ENCODE assay signal across 24 cellular contexts in genomic region chr3:141129049-141130038, GRCh38.
DNase-seq lines count a peak whose midpoint lies in the region; FAIRE-seq and TF ChIP-seq lines count a peak whose summit lies in the region.
"Had no signal": no experiment of that assay in that cellular context is flagged by ENCODE, and none has a peak within 500 bp of the region (broad histone marks: within the 10 kb centered on the region; RNA-seq: fewer than 3 reads in every experiment).

No MANE protein-coding gene starts in this region.

- DNase-seq in DMS 273 treated with DMSO at 0.1 percent for 48 hours (lab: John Stamatoyannopoulos, UW) (peak; percentile 52), NCI-H146 treated with DMSO at 0.1 percent for 48 hours (lab: John Stamatoyannopoulos, UW; ENCODE audit: unreplicated experiment) (peak; percentile 35), bronchial epithelial cell (ENCODE audit: low read depth) (no peak), osteocyte (ENCODE audit: extremely low spot score, unreplicated experiment) (peak; percentile 53), smooth muscle cell (lab: John Stamatoyannopoulos, UW; ENCODE audit: unreplicated experiment) (no peak), GM12892 (ENCODE audit: insufficient read length) (no peak), GM19238 (ENCODE audit: insufficient read length, low spot score) (no peak)
- DNase-seq: activated CD4-positive, alpha-beta memory T cell treated with anti-CD3 and anti-CD28 coated beads, Interleukin-2, amount 10 ng/mL, durations not matched to agents 7 days and 5 days; activated T-cell treated with anti-CD3 and anti-CD28 coated beads, Interleukin-2, amount 50 U/mL, for 4 hours; AML-193; Caco-2; colonic mucosa; HCEC 1CT; hippocampal formation; kidney glomerular epithelial cell; midbrain; MM.1S; stimulated activated CD4-positive, alpha-beta T cell treated with anti-CD3 and anti-CD28 coated beads, Interleukin-2, amount 100 ng/mL, for 24 hours; T-helper 1 cell had no signal

- FAIRE-seq in bronchial epithelial cell (lab: Jason Lieb, UNC) (peak; percentile 13), GM12892 (lab: Jason Lieb, UNC) (no peak)
- FAIRE-seq: G401.6, urothelium cell line had no signal

- no peaks in the 10 kb centered on the region for H3K27me3 Mint-ChIP-seq in osteocyte (ENCODE audit: unreplicated experiment)

- H2AFZ ChIP-seq in smooth muscle cell (ENCODE audit: low read depth) = no peak overlapping the region

- TF ChIP-seq POLR2A in GM12892 (IDR thresholded peaks at IDR 0.05; ENCODE audit: low read depth, low read length) = no peak

- H3K27ac Mint-ChIP-seq in osteocyte (ENCODE audit: unreplicated experiment) = no peak overlapping the region
- H3K27ac Mint-ChIP-seq: activated CD4-positive, alpha-beta memory T cell treated with anti-CD3 and anti-CD28 coated beads, Interleukin-2, amount 10 ng/mL, durations not matched to agents 7 days and 5 days; activated naive CD4-positive, alpha-beta T cell treated with anti-CD3 and anti-CD28 coated beads, Interleukin-2, amount 50 U/mL, for 24 hours had no signal

- H3K27ac ChIP-seq in smooth muscle cell (ENCODE audit: low read depth) = no peak overlapping the region
- H3K27ac ChIP-seq: colonic mucosa, VCaP had no signal

- no peaks in the 10 kb centered on the region for H3K36me3 ChIP-seq in bronchial epithelial cell (ENCODE audit: control insufficient read depth, insufficient read depth, low read length)
- H3K36me3 ChIP-seq in smooth muscle cell (ENCODE audit: low read depth) = no peaks in the 10 kb centered on the region
- H3K36me3 ChIP-seq: colonic mucosa had no signal

- TF ChIP-seq CTCF in bronchial epithelial cell (IDR thresholded peaks at IDR 0.05; ENCODE audit: insufficient read depth, low read length, severe bottlenecking) = no peak
- TF ChIP-seq CTCF in osteocyte (IDR thresholded peaks at IDR 0.05) = no peak
- TF ChIP-seq CTCF in smooth muscle cell (IDR thresholded peaks at IDR 0.05; ENCODE audit: borderline replicate concordance, insufficient read depth, poor library complexity, severe bottlenecking) = no peak

- no peak overlapping the region for H3K9ac ChIP-seq in smooth muscle cell (ENCODE audit: low read depth)

- WGBS in smooth muscle cell (ENCODE audit: low lambda C conversion rate) = 96% methylated on average over 9 of the region's 9 CpGs

- no peaks in the 10 kb centered on the region for H3F3A ChIP-seq in smooth muscle cell (ENCODE audit: low read depth)

- H3K4me3 ChIP-seq in bronchial epithelial cell (ENCODE audit: low read depth, low read length) (no peak overlapping the region), smooth muscle cell (no peak overlapping the region)
- H3K4me3 ChIP-seq: colonic mucosa had no signal

- H3K4me3 Mint-ChIP-seq in osteocyte (ENCODE audit: unreplicated experiment) = no peak overlapping the region
- H3K4me3 Mint-ChIP-seq: activated CD4-positive, alpha-beta memory T cell treated with anti-CD3 and anti-CD28 coated beads, Interleukin-2, amount 10 ng/mL, durations not matched to agents 7 days and 5 days; activated naive CD4-positive, alpha-beta T cell treated with anti-CD3 and anti-CD28 coated beads, Interleukin-2, amount 50 U/mL, for 24 hours; activated T-cell treated with anti-CD3 and anti-CD28 coated beads, Interleukin-2, amount 50 U/mL, for 4 hours; IgD-negative memory B cell had no signal

- no peaks in the 10 kb centered on the region for H3K79me2 ChIP-seq in smooth muscle cell (ENCODE audit: low read depth)

- H3K27me3 ChIP-seq in bronchial epithelial cell (ENCODE audit: control insufficient read depth, insufficient read depth, low read length) (no peaks in the 10 kb centered on the region), smooth muscle cell (ENCODE audit: low read depth) (no peaks in the 10 kb centered on the region)
- H3K27me3 ChIP-seq: colonic mucosa had no signal

- peaks cover 5% of the 10 kb centered on the region for H3K9me3 Mint-ChIP-seq in osteocyte (ENCODE audit: unreplicated experiment)
- H3K9me3 Mint-ChIP-seq: activated CD4-positive, alpha-beta memory T cell treated with anti-CD3 and anti-CD28 coated beads, Interleukin-2, amount 10 ng/mL, durations not matched to agents 7 days and 5 days; activated naive CD4-positive, alpha-beta T cell treated with anti-CD3 and anti-CD28 coated beads, Interleukin-2, amount 50 U/mL, for 24 hours; activated T-cell treated with anti-CD3 and anti-CD28 coated beads, Interleukin-2, amount 50 U/mL, for 4 hours had no signal

- no peaks in the 10 kb centered on the region for H3K9me3 ChIP-seq in smooth muscle cell (replicated peaks; ENCODE audit: low read depth)
- H3K9me3 ChIP-seq: colonic mucosa had no signal

- no peaks in the 10 kb centered on the region for H4K20me1 ChIP-seq in smooth muscle cell (ENCODE audit: low read depth)

- no peaks in the 10 kb centered on the region for H3K4me1 ChIP-seq in smooth muscle cell (ENCODE audit: low read depth)
- H3K4me1 ChIP-seq: Caco-2, colonic mucosa had no signal

- no peaks in the 10 kb centered on the region for H3K36me3 Mint-ChIP-seq in osteocyte (ENCODE audit: unreplicated experiment)
- H3K36me3 Mint-ChIP-seq: activated naive CD4-positive, alpha-beta T cell treated with anti-CD3 and anti-CD28 coated beads, Interleukin-2, amount 50 U/mL, for 24 hours; IgD-negative memory B cell had no signal

- H3K4me1 Mint-ChIP-seq in osteocyte (ENCODE audit: unreplicated experiment) = no peaks in the 10 kb centered on the region
- H3K4me1 Mint-ChIP-seq: activated CD4-positive, alpha-beta memory T cell treated with anti-CD3 and anti-CD28 coated beads, Interleukin-2, amount 10 ng/mL, durations not matched to agents 7 days and 5 days; activated naive CD4-positive, alpha-beta T cell treated with anti-CD3 and anti-CD28 coated beads, Interleukin-2, amount 50 U/mL, for 24 hours; IgD-negative memory B cell had no signal

- H3K4me2 ChIP-seq in smooth muscle cell = no peak overlapping the region

Comparison
In these comparisons a context has a peak if more than half of its experiments do, and no peak if none do; other contexts are left out.
1. DNase-seq: peak in DMS 273 treated with DMSO at 0.1 percent for 48 hours (single experiment), NCI-H146 treated with DMSO at 0.1 percent for 48 hours (single experiment) and osteocyte (single experiment); none in bronchial epithelial cell (single experiment), smooth muscle cell (single experiment), GM12892 (single experiment) and GM19238 (single experiment).